Comparison of ENCODE assay signal across 24 cellular contexts in genomic region chr17:16593356-16594102, GRCh38. TPM values are rescaled to one million over a fixed set of nuclear protein-coding genes. Genes with fewer than 3 reads are reported as not detected.
DNase-seq lines count a peak whose midpoint lies in the region; ATAC-seq and TF ChIP-seq lines count a peak whose summit lies in the region.
"Had no signal": no experiment of that assay in that cellular context is flagged by ENCODE, and none has a peak within 500 bp of the region (broad histone marks: within the 10 kb centered on the region; RNA-seq: fewer than 3 reads in every experiment).

No MANE protein-coding gene starts in this region.

- peaks cover 15% of the 10 kb centered on the region for H3K27me3 Mint-ChIP-seq in activated CD4-positive, alpha-beta T cell treated with anti-CD3 and anti-CD28 coated beads, Interleukin-2, amount 10 ng/mL, durations not matched to agents 24 days and 14 days
- peaks cover 25% of the 10 kb centered on the region for H3K27me3 Mint-ChIP-seq in CD8-positive, alpha-beta T cell (ENCODE audit: low read depth)

- H3K27ac ChIP-seq in body of pancreas: no peak overlapping the region
- H3K27ac ChIP-seq in suprapubic skin: peak overlapping the region; percentile 4
- no peak overlapping the region for H3K27ac ChIP-seq in effector memory CD4-positive, alpha-beta T cell (ENCODE audit: insufficient read depth, low read length, poor library complexity, severe bottlenecking)
- H3K27ac ChIP-seq in CD8-positive, alpha-beta T cell (ENCODE audit: low read depth, low read length): no peak overlapping the region
- H3K27ac ChIP-seq: coronary artery, skin epidermis had no signal

- 5% methylated on average over 2 of the region's 2 CpGs for WGBS in body of pancreas, 2 donors
- 22% methylated on average over 2 of the region's 2 CpGs for WGBS in suprapubic skin

- POLR2A ChIA-PET in CD8-positive, alpha-beta T cell (lab: Charles Lee): no interaction called here

- no peaks in the 10 kb centered on the region for H3K9me3 Mint-ChIP-seq in activated CD4-positive, alpha-beta T cell treated with anti-CD3 and anti-CD28 coated beads, Interleukin-2, amount 10 ng/mL, durations not matched to agents 24 days and 14 days
- H3K9me3 Mint-ChIP-seq in CD8-positive, alpha-beta T cell: no peaks in the 10 kb centered on the region
- H3K9me3 Mint-ChIP-seq: stimulated activated effector memory CD8-positive, alpha-beta T cell treated with anti-CD3 and anti-CD28 coated beads, Interleukin-12 subunit alpha, Interleukin-12 subunit beta, amount 100 ng/mL, for 72 hours had no signal

- H3K27me3 ChIP-seq in body of pancreas (no peaks in the 10 kb centered on the region), suprapubic skin (no peaks in the 10 kb centered on the region)
- H3K27me3 ChIP-seq in effector memory CD4-positive, alpha-beta T cell (replicated peaks; ENCODE audit: control insufficient read depth, insufficient read depth, low read length, poor library complexity, severe bottlenecking): no peaks in the 10 kb centered on the region
- H3K27me3 ChIP-seq in CD8-positive, alpha-beta T cell (ENCODE audit: insufficient read depth, low read length): no peaks in the 10 kb centered on the region

- no peak overlapping the region for H3K27ac Mint-ChIP-seq in activated CD4-positive, alpha-beta T cell treated with anti-CD3 and anti-CD28 coated beads, Interleukin-2, amount 10 ng/mL, durations not matched to agents 24 days and 14 days
- H3K27ac Mint-ChIP-seq in CD8-positive, alpha-beta T cell: no peak overlapping the region
- H3K27ac Mint-ChIP-seq: activated naive CD8-positive, alpha-beta T cell treated with anti-CD3 and anti-CD28 coated beads, Interleukin-2, amount 10 ng/mL, durations not matched to agents 7 days and 5 days; brain; progenitor cell of endocrine pancreas; stimulated activated effector memory CD8-positive, alpha-beta T cell treated with anti-CD3 and anti-CD28 coated beads, Interleukin-12 subunit alpha, Interleukin-12 subunit beta, amount 100 ng/mL, for 72 hours had no signal

- TF ChIP-seq CTCF in body of pancreas (IDR thresholded peaks at IDR 0.05) (no peak), suprapubic skin (IDR thresholded peaks at IDR 0.05) (no peak)
- TF ChIP-seq CTCF in CD8-positive, alpha-beta T cell (IDR thresholded peaks at IDR 0.05): no peak

- H3K4me1 Mint-ChIP-seq in activated CD4-positive, alpha-beta T cell treated with anti-CD3 and anti-CD28 coated beads, Interleukin-2, amount 10 ng/mL, durations not matched to agents 24 days and 14 days: peaks cover 3% of the 10 kb centered on the region
- H3K4me1 Mint-ChIP-seq in CD8-positive, alpha-beta T cell (ENCODE audit: low read depth): peaks cover 8% of the 10 kb centered on the region
- H3K4me1 Mint-ChIP-seq: stimulated activated effector memory CD8-positive, alpha-beta T cell treated with anti-CD3 and anti-CD28 coated beads, Interleukin-12 subunit alpha, Interleukin-12 subunit beta, amount 100 ng/mL, for 72 hours had no signal

- H3K9me3 ChIP-seq in body of pancreas (no peaks in the 10 kb centered on the region), suprapubic skin (no peaks in the 10 kb centered on the region)
- H3K9me3 ChIP-seq in effector memory CD4-positive, alpha-beta T cell (ENCODE audit: control insufficient read depth, low read length): no peaks in the 10 kb centered on the region
- no peaks in the 10 kb centered on the region for H3K9me3 ChIP-seq in CD8-positive, alpha-beta T cell (ENCODE audit: low read length)

- no peaks in the 10 kb centered on the region for H3K36me3 Mint-ChIP-seq in activated CD4-positive, alpha-beta T cell treated with anti-CD3 and anti-CD28 coated beads, Interleukin-2, amount 10 ng/mL, durations not matched to agents 24 days and 14 days (ENCODE audit: low read depth)
- no peaks in the 10 kb centered on the region for H3K36me3 Mint-ChIP-seq in CD8-positive, alpha-beta T cell
- H3K36me3 Mint-ChIP-seq: activated naive CD8-positive, alpha-beta T cell treated with anti-CD3 and anti-CD28 coated beads, Interleukin-2, amount 10 ng/mL, durations not matched to agents 7 days and 5 days; brain; stimulated activated effector memory CD8-positive, alpha-beta T cell treated with anti-CD3 and anti-CD28 coated beads, Interleukin-12 subunit alpha, Interleukin-12 subunit beta, amount 100 ng/mL, for 72 hours had no signal

- intact Hi-C loops in activated CD4-positive, alpha-beta T cell treated with anti-CD3 and anti-CD28 coated beads, Interleukin-2, amount 10 ng/mL, durations not matched to agents 24 days and 14 days (cut with micrococcal nuclease): no loop called here
- intact Hi-C loops in body of pancreas (cut with DNase I): no loop called here
- intact Hi-C loops in CD8-positive, alpha-beta T cell (cut with DNase I, micrococcal nuclease): no loop called here

- TF ChIP-seq POLR2A in body of pancreas (IDR thresholded peaks at IDR 0.05): no peak
- TF ChIP-seq POLR2A in suprapubic skin (IDR thresholded peaks at IDR 0.05): no peak

- CTCF ChIA-PET in CD8-positive, alpha-beta T cell (lab: Charles Lee): interaction anchor here (2.2 to 4.2 kb wide), 2 partner anchors 9 to 57 kb away, joined by 12 to 16 read pairs; no protein-coding TSS in a partner anchor

- TF ChIP-seq EP300 in suprapubic skin (IDR thresholded peaks at IDR 0.05): no peak

- H3K4me3 ChIP-seq in body of pancreas: no peak overlapping the region
- H3K4me3 ChIP-seq in suprapubic skin: no peak overlapping the region
- H3K4me3 ChIP-seq in effector memory CD4-positive, alpha-beta T cell (ENCODE audit: insufficient read depth, low read depth, low read length, poor library complexity, severe bottlenecking): no peak overlapping the region
- H3K4me3 ChIP-seq in CD8-positive, alpha-beta T cell (ENCODE audit: low read depth, low read length): no peak overlapping the region
- H3K4me3 ChIP-seq: coronary artery, skin epidermis had no signal

- H3K4me3 Mint-ChIP-seq in activated CD4-positive, alpha-beta T cell treated with anti-CD3 and anti-CD28 coated beads, Interleukin-2, amount 10 ng/mL, durations not matched to agents 24 days and 14 days: no peak overlapping the region
- no peak overlapping the region for H3K4me3 Mint-ChIP-seq in CD8-positive, alpha-beta T cell
- H3K4me3 Mint-ChIP-seq: activated naive CD8-positive, alpha-beta T cell treated with anti-CD3 and anti-CD28 coated beads, Interleukin-2, amount 10 ng/mL, durations not matched to agents 7 days and 5 days; brain; neural crest cell; stimulated activated effector memory CD8-positive, alpha-beta T cell treated with anti-CD3 and anti-CD28 coated beads, Interleukin-12 subunit alpha, Interleukin-12 subunit beta, amount 100 ng/mL, for 72 hours had no signal

- H3K36me3 ChIP-seq in body of pancreas (replicated peaks in 1 of 2; ENCODE audit: insufficient read depth in 1 of 2, low read depth in 2 of 2) (no peaks in the 10 kb centered on the region), suprapubic skin (no peaks in the 10 kb centered on the region)
- H3K36me3 ChIP-seq in effector memory CD4-positive, alpha-beta T cell (ENCODE audit: control insufficient read depth, insufficient read depth, low read length): no peaks in the 10 kb centered on the region
- no peaks in the 10 kb centered on the region for H3K36me3 ChIP-seq in CD8-positive, alpha-beta T cell (ENCODE audit: insufficient read depth, low read length)

- peak; percentile 17 for DNase-seq in activated CD4-positive, alpha-beta T cell treated with anti-CD3 and anti-CD28 coated beads, Interleukin-2, amount 10 ng/mL, durations not matched to agents 24 days and 14 days
- DNase-seq in activated CD4-positive, alpha-beta T cell treated with anti-CD3 and anti-CD28 coated beads for 48 hours: no peak
- DNase-seq in body of pancreas: peak in 1 of 4 donors; percentile 9
- DNase-seq in fibroblast of the conjunctiva (ENCODE audit: low read depth): peak; percentile 3
- DNase-seq in suprapubic skin (ENCODE audit: low spot score in 2 of 2): no peak
- DNase-seq in stimulated activated CD4-positive, alpha-beta T cell treated with anti-CD3 and anti-CD28 coated beads, Interleukin-4, amount 100 ng/mL, for 24 hours: no peak
- no peak for DNase-seq in effector memory CD4-positive, alpha-beta T cell
- DNase-seq in CD8-positive, alpha-beta T cell: no peak
- DNase-seq: activated CD8-positive, alpha-beta memory T cell treated with anti-CD3 and anti-CD28 coated beads, Interleukin-2, amount 50 U/mL, for 48 hours; activated naive CD8-positive, alpha-beta T cell treated with anti-CD3 and anti-CD28 coated beads, Interleukin-2, amount 10 ng/mL, durations not matched to agents 7 days and 5 days; C1 segment of cervical spinal cord; hippocampal formation; KBM-7; left ventricle myocardium superior; NCI-H1694 treated with DMSO at 0.1 percent for 48 hours; NCI-H748 treated with DMSO at 0.1 percent for 48 hours; SHP77 treated with DMSO at 0.1 percent for 48 hours; stimulated activated CD4-positive, alpha-beta T cell treated with anti-CD3 and anti-CD28 coated beads, Interleukin-1b, Interleukin-23, amount 100 ng/mL, for 48 hours had no signal

- peak; percentile 60 for ATAC-seq in body of pancreas
- no peak for ATAC-seq in CD8-positive, alpha-beta T cell
- ATAC-seq: left ventricle myocardium superior; stimulated activated effector memory CD8-positive, alpha-beta T cell treated with anti-CD3 and anti-CD28 coated beads, Interleukin-12 subunit alpha, Interleukin-12 subunit beta, amount 100 ng/mL, for 72 hours had no signal

- H3K4me1 ChIP-seq in body of pancreas: peaks cover 15% of the 10 kb centered on the region
- peaks cover 14% of the 10 kb centered on the region for H3K4me1 ChIP-seq in suprapubic skin
- H3K4me1 ChIP-seq in effector memory CD4-positive, alpha-beta T cell (ENCODE audit: control insufficient read depth, insufficient read depth, low read length, poor library complexity, severe bottlenecking): peaks cover 5% of the 10 kb centered on the region
- H3K4me1 ChIP-seq in CD8-positive, alpha-beta T cell (ENCODE audit: insufficient read depth, low read length): peaks cover 8% of the 10 kb centered on the region

RNA-seq across cellular contexts. Expression of gene ZNF287, which starts 24.5 kb away (rescaled TPM):
- total RNA-seq in activated CD4-positive, alpha-beta T cell treated with anti-CD3 and anti-CD28 coated beads, Interleukin-2, amount 10 ng/mL, durations not matched to agents 24 days and 14 days: 5.2 and 6.3 TPM in 2 replicates
- total RNA-seq in body of pancreas (1 to 10 TPM; 4.4 to 7.6 TPM), suprapubic skin (10 to 100 TPM in 1 of 4 donors, 1 to 10 TPM in 3; 4.3 to 11.7 (median 6.4) TPM)
- total RNA-seq in CD8-positive, alpha-beta T cell: 10 to 100 TPM; 13.7 to 13.8 TPM

Comparison
In these comparisons a context has a peak if more than half of its experiments do, and no peak if none do; other contexts are left out.
1. DNase-seq: peak in activated CD4-positive, alpha-beta T cell treated with anti-CD3 and anti-CD28 coated beads, Interleukin-2, amount 10 ng/mL, durations not matched to agents 24 days and 14 days (single experiment) and fibroblast of the conjunctiva (single experiment); none in activated CD4-positive, alpha-beta T cell treated with anti-CD3 and anti-CD28 coated beads for 48 hours (single experiment), suprapubic skin (0 of 2), stimulated activated CD4-positive, alpha-beta T cell treated with anti-CD3 and anti-CD28 coated beads, Interleukin-4, amount 100 ng/mL, for 24 hours (single experiment), effector memory CD4-positive, alpha-beta T cell (0 of 3) and CD8-positive, alpha-beta T cell (0 of 7).